ENCODE assay signal across 1 cellular context in the genomic region with DNA sequence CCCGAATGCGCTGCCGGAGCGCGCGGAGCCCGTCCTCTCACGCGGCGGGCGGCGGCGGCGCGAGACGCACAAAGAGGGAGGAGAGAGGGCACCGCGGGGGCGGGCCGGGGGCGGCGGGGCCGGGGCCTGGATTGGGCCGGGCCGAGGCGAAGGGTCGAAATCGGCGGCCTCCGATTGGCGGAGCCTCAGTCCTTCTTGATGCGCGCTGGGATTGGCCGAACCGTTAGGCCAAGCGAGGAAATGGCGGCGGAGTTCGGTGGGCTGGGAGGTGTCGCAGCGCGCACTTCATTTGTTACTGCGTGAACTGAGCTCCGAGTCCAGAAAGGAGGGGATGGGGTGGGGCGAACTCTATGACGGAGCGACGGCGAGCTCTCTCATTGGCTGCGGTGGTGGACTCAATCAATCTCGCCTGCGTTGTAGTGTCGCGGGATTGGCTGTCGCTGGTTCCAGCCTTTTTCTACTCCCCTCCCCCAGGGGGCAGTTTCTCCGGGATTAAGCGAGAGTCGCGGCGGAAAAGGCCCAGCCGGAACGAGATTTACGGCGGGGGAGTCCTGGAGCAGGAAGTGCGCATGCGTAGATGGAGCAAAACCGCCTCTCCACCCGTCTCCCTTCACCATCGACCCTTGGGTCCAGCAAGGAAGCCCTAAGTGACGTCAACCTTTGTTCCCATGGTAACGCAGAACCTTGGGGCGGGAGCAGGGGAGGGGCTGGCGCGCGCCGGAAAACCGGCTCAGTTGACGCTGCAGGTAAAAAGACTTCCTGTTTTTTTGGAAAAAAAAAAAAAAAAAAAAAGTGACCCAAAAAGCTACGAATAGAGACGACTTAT.
TF ChIP-seq lines count a peak whose summit lies in the region.

A gene with protein sequence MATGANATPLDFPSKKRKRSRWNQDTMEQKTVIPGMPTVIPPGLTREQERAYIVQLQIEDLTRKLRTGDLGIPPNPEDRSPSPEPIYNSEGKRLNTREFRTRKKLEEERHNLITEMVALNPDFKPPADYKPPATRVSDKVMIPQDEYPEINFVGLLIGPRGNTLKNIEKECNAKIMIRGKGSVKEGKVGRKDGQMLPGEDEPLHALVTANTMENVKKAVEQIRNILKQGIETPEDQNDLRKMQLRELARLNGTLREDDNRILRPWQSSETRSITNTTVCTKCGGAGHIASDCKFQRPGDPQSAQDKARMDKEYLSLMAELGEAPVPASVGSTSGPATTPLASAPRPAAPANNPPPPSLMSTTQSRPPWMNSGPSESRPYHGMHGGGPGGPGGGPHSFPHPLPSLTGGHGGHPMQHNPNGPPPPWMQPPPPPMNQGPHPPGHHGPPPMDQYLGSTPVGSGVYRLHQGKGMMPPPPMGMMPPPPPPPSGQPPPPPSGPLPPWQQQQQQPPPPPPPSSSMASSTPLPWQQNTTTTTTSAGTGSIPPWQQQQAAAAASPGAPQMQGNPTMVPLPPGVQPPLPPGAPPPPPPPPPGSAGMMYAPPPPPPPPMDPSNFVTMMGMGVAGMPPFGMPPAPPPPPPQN (minus strand): TSS at position 70 of the 826 bp plus-strand sequence. CDS start 150 bp downstream, outside the sequence.

TF ChIP-seq in K562, 482 proteins besides CTCF, POLR2A, EP300 and RAD21 (continued from another document and continues in another):
- TF ChIP-seq, protein P1, sequence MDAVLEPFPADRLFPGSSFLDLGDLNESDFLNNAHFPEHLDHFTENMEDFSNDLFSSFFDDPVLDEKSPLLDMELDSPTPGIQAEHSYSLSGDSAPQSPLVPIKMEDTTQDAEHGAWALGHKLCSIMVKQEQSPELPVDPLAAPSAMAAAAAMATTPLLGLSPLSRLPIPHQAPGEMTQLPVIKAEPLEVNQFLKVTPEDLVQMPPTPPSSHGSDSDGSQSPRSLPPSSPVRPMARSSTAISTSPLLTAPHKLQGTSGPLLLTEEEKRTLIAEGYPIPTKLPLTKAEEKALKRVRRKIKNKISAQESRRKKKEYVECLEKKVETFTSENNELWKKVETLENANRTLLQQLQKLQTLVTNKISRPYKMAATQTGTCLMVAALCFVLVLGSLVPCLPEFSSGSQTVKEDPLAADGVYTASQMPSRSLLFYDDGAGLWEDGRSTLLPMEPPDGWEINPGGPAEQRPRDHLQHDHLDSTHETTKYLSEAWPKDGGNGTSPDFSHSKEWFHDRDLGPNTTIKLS (IDR thresholded peaks at IDR 0.05; ENCODE audit: borderline replicate concordance, low read depth), result peak; percentile 95
- TF ChIP-seq, protein P2, sequence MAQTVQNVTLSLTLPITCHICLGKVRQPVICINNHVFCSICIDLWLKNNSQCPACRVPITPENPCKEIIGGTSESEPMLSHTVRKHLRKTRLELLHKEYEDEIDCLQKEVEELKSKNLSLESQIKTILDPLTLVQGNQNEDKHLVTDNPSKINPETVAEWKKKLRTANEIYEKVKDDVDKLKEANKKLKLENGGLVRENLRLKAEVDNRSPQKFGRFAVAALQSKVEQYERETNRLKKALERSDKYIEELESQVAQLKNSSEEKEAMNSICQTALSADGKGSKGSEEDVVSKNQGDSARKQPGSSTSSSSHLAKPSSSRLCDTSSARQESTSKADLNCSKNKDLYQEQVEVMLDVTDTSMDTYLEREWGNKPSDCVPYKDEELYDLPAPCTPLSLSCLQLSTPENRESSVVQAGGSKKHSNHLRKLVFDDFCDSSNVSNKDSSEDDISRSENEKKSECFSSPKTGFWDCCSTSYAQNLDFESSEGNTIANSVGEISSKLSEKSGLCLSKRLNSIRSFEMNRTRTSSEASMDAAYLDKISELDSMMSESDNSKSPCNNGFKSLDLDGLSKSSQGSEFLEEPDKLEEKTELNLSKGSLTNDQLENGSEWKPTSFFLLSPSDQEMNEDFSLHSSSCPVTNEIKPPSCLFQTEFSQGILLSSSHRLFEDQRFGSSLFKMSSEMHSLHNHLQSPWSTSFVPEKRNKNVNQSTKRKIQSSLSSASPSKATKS (CRISPR knock-in tag; IDR thresholded peaks at IDR 0.05), result no peak
- TF ChIP-seq TAL1 (IDR thresholded peaks at IDR 0.05), result no peak
- TF ChIP-seq, protein P3, sequence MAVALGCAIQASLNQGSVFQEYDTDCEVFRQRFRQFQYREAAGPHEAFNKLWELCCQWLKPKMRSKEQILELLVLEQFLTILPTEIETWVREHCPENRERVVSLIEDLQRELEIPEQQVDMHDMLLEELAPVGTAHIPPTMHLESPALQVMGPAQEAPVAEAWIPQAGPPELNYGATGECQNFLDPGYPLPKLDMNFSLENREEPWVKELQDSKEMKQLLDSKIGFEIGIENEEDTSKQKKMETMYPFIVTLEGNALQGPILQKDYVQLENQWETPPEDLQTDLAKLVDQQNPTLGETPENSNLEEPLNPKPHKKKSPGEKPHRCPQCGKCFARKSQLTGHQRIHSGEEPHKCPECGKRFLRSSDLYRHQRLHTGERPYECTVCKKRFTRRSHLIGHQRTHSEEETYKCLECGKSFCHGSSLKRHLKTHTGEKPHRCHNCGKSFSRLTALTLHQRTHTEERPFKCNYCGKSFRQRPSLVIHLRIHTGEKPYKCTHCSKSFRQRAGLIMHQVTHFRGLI (CRISPR knock-in tag; IDR thresholded peaks at IDR 0.05), result no peak
- TF ChIP-seq ZNF217 (CRISPR knock-in tag; IDR thresholded peaks at IDR 0.05), result no peak
- no peak for TF ChIP-seq ZEB2 (IDR thresholded peaks at IDR 0.05)
- TF ChIP-seq CC2D1A (IDR thresholded peaks at IDR 0.05), result peak; percentile 20; the same call in 1 of the 2 replicates
- TF ChIP-seq POLR2AphosphoS5 (IDR thresholded peaks at IDR 0.05; ENCODE audit: control insufficient read depth, insufficient read depth, low read depth, low read length), result peak; percentile 83
- TF ChIP-seq ZNF436 (CRISPR knock-in tag; IDR thresholded peaks at IDR 0.05), result no peak
- TF ChIP-seq, protein P4, sequence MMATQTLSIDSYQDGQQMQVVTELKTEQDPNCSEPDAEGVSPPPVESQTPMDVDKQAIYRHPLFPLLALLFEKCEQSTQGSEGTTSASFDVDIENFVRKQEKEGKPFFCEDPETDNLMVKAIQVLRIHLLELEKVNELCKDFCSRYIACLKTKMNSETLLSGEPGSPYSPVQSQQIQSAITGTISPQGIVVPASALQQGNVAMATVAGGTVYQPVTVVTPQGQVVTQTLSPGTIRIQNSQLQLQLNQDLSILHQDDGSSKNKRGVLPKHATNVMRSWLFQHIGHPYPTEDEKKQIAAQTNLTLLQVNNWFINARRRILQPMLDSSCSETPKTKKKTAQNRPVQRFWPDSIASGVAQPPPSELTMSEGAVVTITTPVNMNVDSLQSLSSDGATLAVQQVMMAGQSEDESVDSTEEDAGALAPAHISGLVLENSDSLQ (IDR thresholded peaks at IDR 0.05), result peak; percentile 96
- no peak for TF ChIP-seq YBX1 (IDR thresholded peaks at IDR 0.05)
- TF ChIP-seq PTRF (tag; IDR thresholded peaks at IDR 0.05), result no peak
- TF ChIP-seq, protein P5, sequence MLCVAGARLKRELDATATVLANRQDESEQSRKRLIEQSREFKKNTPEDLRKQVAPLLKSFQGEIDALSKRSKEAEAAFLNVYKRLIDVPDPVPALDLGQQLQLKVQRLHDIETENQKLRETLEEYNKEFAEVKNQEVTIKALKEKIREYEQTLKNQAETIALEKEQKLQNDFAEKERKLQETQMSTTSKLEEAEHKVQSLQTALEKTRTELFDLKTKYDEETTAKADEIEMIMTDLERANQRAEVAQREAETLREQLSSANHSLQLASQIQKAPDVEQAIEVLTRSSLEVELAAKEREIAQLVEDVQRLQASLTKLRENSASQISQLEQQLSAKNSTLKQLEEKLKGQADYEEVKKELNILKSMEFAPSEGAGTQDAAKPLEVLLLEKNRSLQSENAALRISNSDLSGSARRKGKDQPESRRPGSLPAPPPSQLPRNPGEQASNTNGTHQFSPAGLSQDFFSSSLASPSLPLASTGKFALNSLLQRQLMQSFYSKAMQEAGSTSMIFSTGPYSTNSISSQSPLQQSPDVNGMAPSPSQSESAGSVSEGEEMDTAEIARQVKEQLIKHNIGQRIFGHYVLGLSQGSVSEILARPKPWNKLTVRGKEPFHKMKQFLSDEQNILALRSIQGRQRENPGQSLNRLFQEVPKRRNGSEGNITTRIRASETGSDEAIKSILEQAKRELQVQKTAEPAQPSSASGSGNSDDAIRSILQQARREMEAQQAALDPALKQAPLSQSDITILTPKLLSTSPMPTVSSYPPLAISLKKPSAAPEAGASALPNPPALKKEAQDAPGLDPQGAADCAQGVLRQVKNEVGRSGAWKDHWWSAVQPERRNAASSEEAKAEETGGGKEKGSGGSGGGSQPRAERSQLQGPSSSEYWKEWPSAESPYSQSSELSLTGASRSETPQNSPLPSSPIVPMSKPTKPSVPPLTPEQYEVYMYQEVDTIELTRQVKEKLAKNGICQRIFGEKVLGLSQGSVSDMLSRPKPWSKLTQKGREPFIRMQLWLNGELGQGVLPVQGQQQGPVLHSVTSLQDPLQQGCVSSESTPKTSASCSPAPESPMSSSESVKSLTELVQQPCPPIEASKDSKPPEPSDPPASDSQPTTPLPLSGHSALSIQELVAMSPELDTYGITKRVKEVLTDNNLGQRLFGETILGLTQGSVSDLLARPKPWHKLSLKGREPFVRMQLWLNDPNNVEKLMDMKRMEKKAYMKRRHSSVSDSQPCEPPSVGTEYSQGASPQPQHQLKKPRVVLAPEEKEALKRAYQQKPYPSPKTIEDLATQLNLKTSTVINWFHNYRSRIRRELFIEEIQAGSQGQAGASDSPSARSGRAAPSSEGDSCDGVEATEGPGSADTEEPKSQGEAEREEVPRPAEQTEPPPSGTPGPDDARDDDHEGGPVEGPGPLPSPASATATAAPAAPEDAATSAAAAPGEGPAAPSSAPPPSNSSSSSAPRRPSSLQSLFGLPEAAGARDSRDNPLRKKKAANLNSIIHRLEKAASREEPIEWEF (CRISPR knock-in tag; IDR thresholded peaks at IDR 0.05), result no peak
- TF ChIP-seq ZNF830 (CRISPR knock-in tag; IDR thresholded peaks at IDR 0.05), result no peak
- peak; percentile 79 for TF ChIP-seq ASH1L (IDR thresholded peaks at IDR 0.05; ENCODE audit: borderline replicate concordance, low read depth, partially characterized antibody)
- TF ChIP-seq, protein P6, sequence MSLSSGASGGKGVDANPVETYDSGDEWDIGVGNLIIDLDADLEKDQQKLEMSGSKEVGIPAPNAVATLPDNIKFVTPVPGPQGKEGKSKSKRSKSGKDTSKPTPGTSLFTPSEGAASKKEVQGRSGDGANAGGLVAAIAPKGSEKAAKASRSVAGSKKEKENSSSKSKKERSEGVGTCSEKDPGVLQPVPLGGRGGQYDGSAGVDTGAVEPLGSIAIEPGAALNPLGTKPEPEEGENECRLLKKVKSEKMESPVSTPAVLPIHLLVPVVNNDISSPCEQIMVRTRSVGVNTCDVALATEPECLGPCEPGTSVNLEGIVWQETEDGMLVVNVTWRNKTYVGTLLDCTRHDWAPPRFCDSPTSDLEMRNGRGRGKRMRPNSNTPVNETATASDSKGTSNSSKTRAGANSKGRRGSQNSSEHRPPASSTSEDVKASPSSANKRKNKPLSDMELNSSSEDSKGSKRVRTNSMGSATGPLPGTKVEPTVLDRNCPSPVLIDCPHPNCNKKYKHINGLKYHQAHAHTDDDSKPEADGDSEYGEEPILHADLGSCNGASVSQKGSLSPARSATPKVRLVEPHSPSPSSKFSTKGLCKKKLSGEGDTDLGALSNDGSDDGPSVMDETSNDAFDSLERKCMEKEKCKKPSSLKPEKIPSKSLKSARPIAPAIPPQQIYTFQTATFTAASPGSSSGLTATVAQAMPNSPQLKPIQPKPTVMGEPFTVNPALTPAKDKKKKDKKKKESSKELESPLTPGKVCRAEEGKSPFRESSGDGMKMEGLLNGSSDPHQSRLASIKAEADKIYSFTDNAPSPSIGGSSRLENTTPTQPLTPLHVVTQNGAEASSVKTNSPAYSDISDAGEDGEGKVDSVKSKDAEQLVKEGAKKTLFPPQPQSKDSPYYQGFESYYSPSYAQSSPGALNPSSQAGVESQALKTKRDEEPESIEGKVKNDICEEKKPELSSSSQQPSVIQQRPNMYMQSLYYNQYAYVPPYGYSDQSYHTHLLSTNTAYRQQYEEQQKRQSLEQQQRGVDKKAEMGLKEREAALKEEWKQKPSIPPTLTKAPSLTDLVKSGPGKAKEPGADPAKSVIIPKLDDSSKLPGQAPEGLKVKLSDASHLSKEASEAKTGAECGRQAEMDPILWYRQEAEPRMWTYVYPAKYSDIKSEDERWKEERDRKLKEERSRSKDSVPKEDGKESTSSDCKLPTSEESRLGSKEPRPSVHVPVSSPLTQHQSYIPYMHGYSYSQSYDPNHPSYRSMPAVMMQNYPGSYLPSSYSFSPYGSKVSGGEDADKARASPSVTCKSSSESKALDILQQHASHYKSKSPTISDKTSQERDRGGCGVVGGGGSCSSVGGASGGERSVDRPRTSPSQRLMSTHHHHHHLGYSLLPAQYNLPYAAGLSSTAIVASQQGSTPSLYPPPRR (CRISPR knock-in tag; IDR thresholded peaks at IDR 0.05; ENCODE audit: borderline replicate concordance), result no peak
- TF ChIP-seq, protein P7, sequence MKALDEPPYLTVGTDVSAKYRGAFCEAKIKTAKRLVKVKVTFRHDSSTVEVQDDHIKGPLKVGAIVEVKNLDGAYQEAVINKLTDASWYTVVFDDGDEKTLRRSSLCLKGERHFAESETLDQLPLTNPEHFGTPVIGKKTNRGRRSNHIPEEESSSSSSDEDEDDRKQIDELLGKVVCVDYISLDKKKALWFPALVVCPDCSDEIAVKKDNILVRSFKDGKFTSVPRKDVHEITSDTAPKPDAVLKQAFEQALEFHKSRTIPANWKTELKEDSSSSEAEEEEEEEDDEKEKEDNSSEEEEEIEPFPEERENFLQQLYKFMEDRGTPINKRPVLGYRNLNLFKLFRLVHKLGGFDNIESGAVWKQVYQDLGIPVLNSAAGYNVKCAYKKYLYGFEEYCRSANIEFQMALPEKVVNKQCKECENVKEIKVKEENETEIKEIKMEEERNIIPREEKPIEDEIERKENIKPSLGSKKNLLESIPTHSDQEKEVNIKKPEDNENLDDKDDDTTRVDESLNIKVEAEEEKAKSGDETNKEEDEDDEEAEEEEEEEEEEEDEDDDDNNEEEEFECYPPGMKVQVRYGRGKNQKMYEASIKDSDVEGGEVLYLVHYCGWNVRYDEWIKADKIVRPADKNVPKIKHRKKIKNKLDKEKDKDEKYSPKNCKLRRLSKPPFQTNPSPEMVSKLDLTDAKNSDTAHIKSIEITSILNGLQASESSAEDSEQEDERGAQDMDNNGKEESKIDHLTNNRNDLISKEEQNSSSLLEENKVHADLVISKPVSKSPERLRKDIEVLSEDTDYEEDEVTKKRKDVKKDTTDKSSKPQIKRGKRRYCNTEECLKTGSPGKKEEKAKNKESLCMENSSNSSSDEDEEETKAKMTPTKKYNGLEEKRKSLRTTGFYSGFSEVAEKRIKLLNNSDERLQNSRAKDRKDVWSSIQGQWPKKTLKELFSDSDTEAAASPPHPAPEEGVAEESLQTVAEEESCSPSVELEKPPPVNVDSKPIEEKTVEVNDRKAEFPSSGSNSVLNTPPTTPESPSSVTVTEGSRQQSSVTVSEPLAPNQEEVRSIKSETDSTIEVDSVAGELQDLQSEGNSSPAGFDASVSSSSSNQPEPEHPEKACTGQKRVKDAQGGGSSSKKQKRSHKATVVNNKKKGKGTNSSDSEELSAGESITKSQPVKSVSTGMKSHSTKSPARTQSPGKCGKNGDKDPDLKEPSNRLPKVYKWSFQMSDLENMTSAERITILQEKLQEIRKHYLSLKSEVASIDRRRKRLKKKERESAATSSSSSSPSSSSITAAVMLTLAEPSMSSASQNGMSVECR (CRISPR knock-in tag; IDR thresholded peaks at IDR 0.05), result no peak
- peak; percentile 92 for TF ChIP-seq RBFOX2 (IDR thresholded peaks at IDR 0.05; ENCODE audit: low read depth, low read length)
- TF ChIP-seq TAF15 (IDR thresholded peaks at IDR 0.05; ENCODE audit: low read depth, low read length), result no peak
- no peak for TF ChIP-seq ZNF75A (CRISPR knock-in tag; IDR thresholded peaks at IDR 0.05)
- TF ChIP-seq HSF4 (CRISPR knock-in tag; IDR thresholded peaks at IDR 0.05; ENCODE audit: borderline replicate concordance), result no peak
- TF ChIP-seq RAD51 (IDR thresholded peaks at IDR 0.05; ENCODE audit: borderline replicate concordance, low read depth), result no peak
- peak; percentile 90 for TF ChIP-seq TBP (optimal IDR thresholded peaks at IDR 0.05; ENCODE audit: low read depth, low read length)
- TF ChIP-seq ZNF143 (CRISPR knock-in tag; IDR thresholded peaks at IDR 0.05), result no peak
- no peak for TF ChIP-seq KDM2B (CRISPR knock-in tag; IDR thresholded peaks at IDR 0.05)
- no peak for TF ChIP-seq ZNF561 (CRISPR knock-in tag; conservative IDR thresholded peaks at IDR 0.05)
- TF ChIP-seq ZNF583 (CRISPR knock-in tag; IDR thresholded peaks at IDR 0.05), result no peak
- TF ChIP-seq PHTF2 (CRISPR knock-in tag; IDR thresholded peaks at IDR 0.05), result no peak
- TF ChIP-seq SUPT5H (IDR thresholded peaks at IDR 0.05), result peak; percentile 80
- TF ChIP-seq ZNF324 (CRISPR knock-in tag; IDR thresholded peaks at IDR 0.05), result no peak
